11 cellular contexts compared by ENCODE assay signal in the genomic region with DNA sequence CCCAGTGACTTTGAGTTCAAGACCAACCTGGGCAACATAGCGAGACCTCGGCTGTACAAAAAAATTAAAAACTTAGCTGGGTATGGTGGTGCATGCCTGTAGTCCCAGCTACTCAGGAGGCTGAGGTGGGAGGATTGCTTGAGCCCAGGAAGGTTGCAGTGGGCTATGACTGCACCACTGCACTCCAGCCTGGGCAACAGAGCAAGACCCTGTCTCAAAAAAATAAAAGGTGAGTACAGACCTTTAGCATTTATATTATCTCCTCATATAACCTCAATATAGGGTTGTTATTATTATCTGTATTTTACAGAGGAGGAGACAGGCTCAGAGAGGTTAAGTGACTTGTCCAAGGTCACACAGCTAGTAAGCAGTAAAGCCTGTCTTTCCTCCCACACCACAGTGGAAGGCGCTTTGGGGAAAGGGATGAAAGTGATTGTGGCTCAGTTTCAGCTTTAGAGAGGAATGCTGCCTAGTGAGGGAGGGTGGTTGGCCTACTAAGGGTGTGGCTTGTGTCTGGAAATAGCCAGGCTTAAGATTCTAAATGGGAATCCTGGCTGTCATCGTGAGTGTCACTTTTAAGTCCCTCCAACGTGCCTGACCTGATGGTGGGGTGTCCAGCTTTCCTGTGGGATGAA. TPM values are rescaled to one million over a fixed set of nuclear protein-coding genes. Genes with fewer than 3 reads are reported as not detected.
DNase-seq lines count a peak whose midpoint lies in the region; ATAC-seq and TF ChIP-seq lines count a peak whose summit lies in the region.
"Had no signal": no experiment of that assay in that cellular context is flagged by ENCODE, and none has a peak within 500 bp of the region (broad histone marks: within the 10 kb centered on the region; RNA-seq: fewer than 3 reads in every experiment).

No MANE protein-coding gene starts in this region.

- H3K4me3 Mint-ChIP-seq in CD4-positive, alpha-beta memory T cell, result peak overlapping the region in 1 of 8 donors; percentile 17

- no peak for ATAC-seq in GM21723 (IDR thresholded peaks at IDR 0.05; ENCODE audit: unreplicated experiment)
- ATAC-seq: gastroesophageal sphincter had no signal

- peaks cover 23 to 64% (median 41%) of the 10 kb centered on the region in 4 donors for H3K4me1 Mint-ChIP-seq in CD4-positive, alpha-beta memory T cell

- H3K9me2 ChIP-seq in PC-9 (ENCODE audit: insufficient read depth), result no peaks in the 10 kb centered on the region

- no peak overlapping the region for H3K4me2 ChIP-seq in PC-9
- no peak overlapping the region for H3K4me2 ChIP-seq in osteoblast (ENCODE audit: insufficient read depth, low read length)

- H3K4me1 ChIP-seq in CD4-positive, alpha-beta memory T cell (ENCODE audit: insufficient read depth, low read length), result peaks cover 61% of the 10 kb centered on the region
- H3K4me1 ChIP-seq in PC-9 (replicated peaks; ENCODE audit: insufficient read depth), result peaks cover 28% of the 10 kb centered on the region
- peaks cover 5% of the 10 kb centered on the region for H3K4me1 ChIP-seq in osteoblast (ENCODE audit: insufficient read depth, low read length)

- no peaks in the 10 kb centered on the region for H3K27me3 ChIP-seq in CD4-positive, alpha-beta memory T cell (ENCODE audit: insufficient read depth, low read length)
- H3K27me3 ChIP-seq in PC-9 (ENCODE audit: insufficient read depth, low read depth), result no peaks in the 10 kb centered on the region
- no peaks in the 10 kb centered on the region for H3K27me3 ChIP-seq in osteoblast (ENCODE audit: insufficient read depth, low read length)
- H3K27me3 ChIP-seq in WERI-Rb-1 (ENCODE audit: insufficient read depth, low read depth, severe bottlenecking), result no peaks in the 10 kb centered on the region
- H3K27me3 ChIP-seq: gastroesophageal sphincter, testis had no signal

- POLR2A ChIA-PET in CD4-positive, alpha-beta memory T cell (lab: Charles Lee; ENCODE audit: partially characterized antibody), result interaction anchor here (2.7 kb wide), 1 partner anchor 8 kb away, joined by 16 read pairs; the partner anchor contains the start of gene TPCN1
- POLR2A ChIA-PET in PC-9 (lab: Charles Lee; ENCODE audit: unreplicated experiment), result no interaction called here

- intact Hi-C loops in CD4-positive, alpha-beta memory T cell (cut with micrococcal nuclease), result no loop called here
- intact Hi-C loops in PC-9 (cut with micrococcal nuclease; ENCODE audit: unreplicated experiment), result no loop called here

- CTCF ChIA-PET in CD4-positive, alpha-beta memory T cell (lab: Charles Lee; ENCODE audit: partially characterized antibody), result interaction anchor here (0.6 to 1.7 kb wide), 2 partner anchors 31 to 682 kb away, joined by 3 to 4 read pairs; no protein-coding TSS in a partner anchor
- CTCF ChIA-PET in PC-9 (lab: Charles Lee), result no interaction called here

- no peaks in the 10 kb centered on the region for H3K27me3 Mint-ChIP-seq in CD4-positive, alpha-beta memory T cell

- H2AFZ ChIP-seq in PC-9 (no peak overlapping the region), osteoblast (ENCODE audit: low read length) (no peak overlapping the region)

- no peaks in the 10 kb centered on the region for H3K9me3 Mint-ChIP-seq in CD4-positive, alpha-beta memory T cell

- H3K27ac Mint-ChIP-seq in CD4-positive, alpha-beta memory T cell, result peak overlapping the region in 5 of 7 donors; percentile 37 to 87 (median 53)

- H3K36me3 Mint-ChIP-seq in CD4-positive, alpha-beta memory T cell, result peaks cover 26 to 31% of the 10 kb centered on the region in 2 donors

- H3K36me3 ChIP-seq in CD4-positive, alpha-beta memory T cell (ENCODE audit: insufficient read depth, low read length), result no peaks in the 10 kb centered on the region
- H3K36me3 ChIP-seq in PC-9 (ENCODE audit: low read depth) (peaks cover 31% of the 10 kb centered on the region; the same call in 1 of the 2 replicates), osteoblast (ENCODE audit: insufficient read depth, low read length) (peaks cover 62% of the 10 kb centered on the region), WERI-Rb-1 (peaks cover 11% of the 10 kb centered on the region; the same call in 1 of the 2 replicates)

- no peak overlapping the region for H3K4me3 ChIP-seq in CD4-positive, alpha-beta memory T cell (ENCODE audit: low read length in 2 of 2)
- no peak overlapping the region for H3K4me3 ChIP-seq in PC-9
- no peak overlapping the region for H3K4me3 ChIP-seq in epithelial cell of esophagus (ENCODE audit: low read length)
- H3K4me3 ChIP-seq in osteoblast (ENCODE audit: insufficient read depth, low read length), result no peak overlapping the region
- no peak overlapping the region for H3K4me3 ChIP-seq in WERI-Rb-1 (ENCODE audit: low read depth, low read length)
- H3K4me3 ChIP-seq: gastroesophageal sphincter, testis had no signal

- no peak for DNase-seq in CD4-positive, alpha-beta memory T cell
- DNase-seq in PC-9, result peak in 1 of 2 experiments; percentile 67
- peak; percentile 76 for DNase-seq in epithelial cell of esophagus (ENCODE audit: low read depth)
- DNase-seq in osteoblast (ENCODE audit: insufficient read length, low spot score, missing footprints), result peak; percentile 36
- no peak for DNase-seq in WERI-Rb-1
- DNase-seq in dermis blood vessel endothelial cell, result no peak
- DNase-seq in NCI-H146 treated with DMSO at 0.1 percent for 48 hours (lab: John Stamatoyannopoulos, UW; ENCODE audit: unreplicated experiment), result no peak
- DNase-seq: activated CD4-positive, CD25-positive, alpha-beta regulatory T cell; testis had no signal

- TF ChIP-seq CTCF in PC-9 (conservative IDR thresholded peaks at IDR 0.05) (no peak), epithelial cell of esophagus (IDR thresholded peaks at IDR 0.05; ENCODE audit: insufficient read depth, low read depth, low read length, missing control alignments) (no peak), osteoblast (IDR thresholded peaks at IDR 0.05; ENCODE audit: extremely low read depth, low read depth, low read length) (no peak), WERI-Rb-1 (IDR thresholded peaks at IDR 0.05; ENCODE audit: low read depth, low read length) (no peak)

- no peaks in the 10 kb centered on the region for H3K9me3 ChIP-seq in CD4-positive, alpha-beta memory T cell (ENCODE audit: control insufficient read depth in 1 of 2, low read length in 2 of 2)
- H3K9me3 ChIP-seq in PC-9 (ENCODE audit: insufficient read depth, low read depth) (no peaks in the 10 kb centered on the region), osteoblast (ENCODE audit: low read depth, low read length) (no peaks in the 10 kb centered on the region), WERI-Rb-1 (ENCODE audit: severe bottlenecking) (no peaks in the 10 kb centered on the region)
- H3K9me3 ChIP-seq: gastroesophageal sphincter, testis had no signal

- no TSS peak for BruUV-seq in PC-9 (replicated peaks; lab: Mats Ljungman, UMichigan)

- no peak overlapping the region for H3K27ac ChIP-seq in CD4-positive, alpha-beta memory T cell (ENCODE audit: low read depth, low read length)
- H3K27ac ChIP-seq in PC-9, result peak overlapping the region; percentile 49
- H3K27ac ChIP-seq in osteoblast (ENCODE audit: low read depth, low read length), result no peak overlapping the region
- no peak overlapping the region for H3K27ac ChIP-seq in WERI-Rb-1

- H3F3A ChIP-seq in PC-9 (ENCODE audit: insufficient read depth, low read depth), result peaks cover 35% of the 10 kb centered on the region

- no peaks in the 10 kb centered on the region for H4K20me1 ChIP-seq in PC-9 (ENCODE audit: insufficient read depth)
- H4K20me1 ChIP-seq in osteoblast (ENCODE audit: insufficient read depth, low read length), result no peaks in the 10 kb centered on the region

- H3K79me2 ChIP-seq in PC-9 (ENCODE audit: low read depth) (peaks cover 6% of the 10 kb centered on the region), osteoblast (ENCODE audit: insufficient read depth, low read length) (peaks cover 3% of the 10 kb centered on the region)

RNA-seq across cellular contexts. Expression of gene TPCN1, which starts 7.2 kb away (rescaled TPM):
- 10 to 100 TPM; 79.8 to 94.2 TPM for total RNA-seq in CD4-positive, alpha-beta memory T cell
- polyA plus RNA-seq in CD4-positive, alpha-beta memory T cell, result 10 to 100 TPM in 1 of 2 donors, 1 to 10 TPM in 1; 8.5 to 19.9 TPM
- 34.1 and 42.7 TPM in 2 replicates for total RNA-seq in PC-9 (2021)
- 25.7 and 28.9 TPM in 2 replicates for total RNA-seq in osteoblast
- 11.2 and 15.1 TPM in 2 replicates for total RNA-seq in dermis blood vessel endothelial cell

RNA-seq across cellular contexts. Expression of gene RITA1, which starts 43.0 kb away (rescaled TPM):
- 10 to 100 TPM; 12.8 to 14.2 TPM for total RNA-seq in CD4-positive, alpha-beta memory T cell
- 10 to 100 TPM; 19.4 to 25.9 TPM for polyA plus RNA-seq in CD4-positive, alpha-beta memory T cell
- total RNA-seq in PC-9 (2021), result 15.8 and 16.1 TPM in 2 replicates
- 20.0 and 22.4 TPM in 2 replicates for total RNA-seq in osteoblast
- 25.0 and 28.3 TPM in 2 replicates for total RNA-seq in dermis blood vessel endothelial cell

RNA-seq across cellular contexts. Expression of gene DDX54, which starts 43.2 kb away (rescaled TPM):
- total RNA-seq in CD4-positive, alpha-beta memory T cell, result 10 to 100 TPM; 64.9 to 69.4 TPM
- 10 to 100 TPM in 1 of 2 donors, 1 to 10 TPM in 1; 9.9 to 39.7 TPM for polyA plus RNA-seq in CD4-positive, alpha-beta memory T cell
- 80.1 and 81.3 TPM in 2 replicates for total RNA-seq in PC-9 (2021)
- 40.2 and 49.5 TPM in 2 replicates for total RNA-seq in osteoblast
- 44.7 and 49.0 TPM in 2 replicates for total RNA-seq in dermis blood vessel endothelial cell

Comparison
In these comparisons a context has a peak if more than half of its experiments do, and no peak if none do; other contexts are left out.
1. DNase-seq: peak in epithelial cell of esophagus (single experiment) and osteoblast (single experiment); none in CD4-positive, alpha-beta memory T cell (0 of 5), WERI-Rb-1 (single experiment), dermis blood vessel endothelial cell (single experiment) and NCI-H146 treated with DMSO at 0.1 percent for 48 hours (single experiment).